In the genomic region with DNA sequence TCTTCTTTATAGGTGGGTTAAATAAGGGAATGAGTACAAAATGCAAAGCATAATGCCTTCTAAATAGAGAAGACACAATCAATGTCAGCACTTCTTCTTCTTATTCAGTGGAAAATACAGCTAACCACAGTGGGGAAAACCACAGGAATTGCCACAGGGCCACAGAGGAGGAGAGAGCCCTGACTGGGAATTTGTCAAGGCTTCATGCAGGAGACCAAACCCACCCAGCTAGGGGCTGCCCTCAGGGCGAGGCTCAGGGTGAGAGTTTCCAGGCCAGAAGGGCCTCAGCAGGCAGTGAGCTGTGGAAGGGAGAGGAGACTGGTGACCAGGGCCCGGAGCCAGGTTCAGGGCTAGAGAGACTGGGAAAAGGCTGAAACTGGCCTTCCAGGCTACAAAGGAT, we compare ENCODE assay signal across 17 cellular contexts.
"Had no signal": no experiment of that assay in that cellular context is flagged by ENCODE, and none has a peak within 500 bp of the region (broad histone marks: within the 10 kb centered on the region; RNA-seq: fewer than 3 reads in every experiment).

No MANE protein-coding gene starts in this region.

- DNase-seq: KBM-7, MG63, NCI-H1092 treated with DMSO at 0.1 percent for 48 hours, NCI-H1436, NCI-H187, NCI-H2029, NCI-H2081 treated with DMSO at 0.1 percent for 48 hours, NCI-H2171, NCI-H226, NCI-H446, NCI-H510A, NCI-H524 treated with DMSO at 0.1 percent for 48 hours, NCI-H69, NCI-H774, Right ventricle myocardium superior, RPMI8226 had no signal

- H3K36me3 ChIP-seq: MG63 had no signal

- H3K9me3 ChIP-seq: MG63 had no signal

- H3K4me3 ChIP-seq: MG63 had no signal

- FAIRE-seq: RCC 7860 had no signal
